ENCODE assay signal across 31 cellular contexts in the genomic region with DNA sequence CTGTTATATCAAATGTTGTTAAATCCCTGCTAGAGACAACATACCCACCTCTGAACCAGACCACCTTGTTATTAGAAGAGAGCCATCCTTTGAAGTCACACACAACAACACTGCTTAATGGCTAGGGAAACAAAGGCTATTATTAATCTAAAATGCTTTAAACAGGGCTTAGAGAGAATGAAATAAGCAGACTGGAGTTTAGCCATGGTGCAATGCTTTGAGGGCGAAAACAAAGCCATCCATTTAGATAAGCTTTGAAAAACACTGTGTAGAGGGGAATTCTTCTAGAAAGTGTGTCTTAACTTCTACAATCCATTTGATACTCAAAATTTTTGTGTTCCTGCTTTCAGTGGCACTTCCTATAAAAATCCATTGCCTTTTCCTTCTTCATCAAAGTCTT.
"Had no signal": no experiment of that assay in that cellular context is flagged by ENCODE, and none has a peak within 500 bp of the region (broad histone marks: within the 10 kb centered on the region; RNA-seq: fewer than 3 reads in every experiment).

No MANE protein-coding gene starts in this region.

- DNase-seq: heart right ventricle; islet precursor cell; left ventricle myocardium inferior; mucosa of descending colon; naive thymus-derived CD4-positive, alpha-beta T cell; nephron progenitor cell; occipital lobe; posterior cingulate gyrus; retina; right cardiac atrium; stimulated activated CD4-positive, alpha-beta T cell treated with anti-CD3 and anti-CD28 coated beads, Interleukin-12 subunit alpha, Interleukin-12 subunit beta, amount 100 ng/mL, for 4 hours; stimulated activated CD4-positive, alpha-beta T cell treated with anti-CD3 and anti-CD28 coated beads, Interleukin-15, amount 100 ng/mL, for 24 hours; stimulated activated CD4-positive, alpha-beta T cell treated with anti-CD3 and anti-CD28 coated beads, Interleukin-2, amount 100 ng/mL, for 24 hours; stimulated activated CD4-positive, alpha-beta T cell treated with anti-CD3 and anti-CD28 coated beads, Interleukin-4, amount 100 ng/mL, for 24 hours; stimulated activated naive CD4-positive, alpha-beta T cell; testis; thyroid gland; transverse colon; upper lobe of left lung had no signal

- H3K4me3 ChIP-seq: heart right ventricle, hepatocyte, left ventricle myocardium inferior, lung, mucosa of descending colon, neural progenitor cell, prostate gland, skin epidermis, testis, thyroid gland, transverse colon, upper lobe of left lung, vagina had no signal

- H3K27ac ChIP-seq: heart right ventricle, hepatocyte, left ventricle myocardium inferior, neural progenitor cell, neutrophil, prostate gland, skin epidermis, testis, transverse colon, upper lobe of left lung, vagina had no signal

- H3K4me1 Mint-ChIP-seq: naive thymus-derived CD4-positive, alpha-beta T cell; nephron progenitor cell; stimulated activated effector memory CD8-positive, alpha-beta T cell treated with anti-CD3 and anti-CD28 coated beads, Interleukin-12 subunit alpha, Interleukin-12 subunit beta, amount 100 ng/mL, for 72 hours had no signal

- H3K36me3 Mint-ChIP-seq: memory B cell; mesothelial cell of epicardium; naive thymus-derived CD4-positive, alpha-beta T cell; neural progenitor cell; stimulated activated effector memory CD8-positive, alpha-beta T cell treated with anti-CD3 and anti-CD28 coated beads, Interleukin-12 subunit alpha, Interleukin-12 subunit beta, amount 100 ng/mL, for 72 hours had no signal

- H3K27ac Mint-ChIP-seq: memory B cell; naive thymus-derived CD4-positive, alpha-beta T cell; neural progenitor cell; stimulated activated effector memory CD8-positive, alpha-beta T cell treated with anti-CD3 and anti-CD28 coated beads, Interleukin-12 subunit alpha, Interleukin-12 subunit beta, amount 100 ng/mL, for 72 hours; stimulated activated naive CD8-positive, alpha-beta T cell treated with anti-CD3 and anti-CD28 coated beads, Interleukin-15, Interleukin-2, amounts not matched to agents 100 ng/mL and 50 ng/mL, for 24 hours had no signal

- H3K36me3 ChIP-seq: heart right ventricle, left ventricle myocardium inferior, neural progenitor cell, neutrophil, prostate gland, thyroid gland, transverse colon, upper lobe of left lung, vagina had no signal

- H3K4me2 ChIP-seq: hepatocyte had no signal

- H3K4me1 ChIP-seq: prostate gland, testis, vagina had no signal

- H2AFZ ChIP-seq: hepatocyte, neural progenitor cell had no signal

- ATAC-seq: heart right ventricle; mucosa of descending colon; naive thymus-derived CD4-positive, alpha-beta T cell; sciatic nerve; stimulated activated effector memory CD8-positive, alpha-beta T cell treated with anti-CD3 and anti-CD28 coated beads, Interleukin-12 subunit alpha, Interleukin-12 subunit beta, amount 100 ng/mL, for 72 hours had no signal

- H3K27me3 ChIP-seq: heart right ventricle, hepatocyte, neural progenitor cell, neutrophil, testis, thyroid gland, transverse colon, upper lobe of left lung, vagina had no signal

- H3K79me2 ChIP-seq: hepatocyte had no signal

- H3K4me3 Mint-ChIP-seq: memory B cell; mesothelial cell of epicardium; naive thymus-derived CD4-positive, alpha-beta T cell; nephron progenitor cell; neural progenitor cell; stimulated activated effector memory CD8-positive, alpha-beta T cell treated with anti-CD3 and anti-CD28 coated beads, Interleukin-12 subunit alpha, Interleukin-12 subunit beta, amount 100 ng/mL, for 72 hours; stimulated activated naive CD8-positive, alpha-beta T cell treated with anti-CD3 and anti-CD28 coated beads, Interleukin-15, Interleukin-2, amounts not matched to agents 100 ng/mL and 50 ng/mL, for 24 hours had no signal

- H3K9me3 Mint-ChIP-seq: memory B cell; naive thymus-derived CD4-positive, alpha-beta T cell; nephron progenitor cell; neural progenitor cell; stimulated activated effector memory CD8-positive, alpha-beta T cell treated with anti-CD3 and anti-CD28 coated beads, Interleukin-12 subunit alpha, Interleukin-12 subunit beta, amount 100 ng/mL, for 72 hours; stimulated activated naive CD8-positive, alpha-beta T cell treated with anti-CD3 and anti-CD28 coated beads, Interleukin-15, Interleukin-2, amounts not matched to agents 100 ng/mL and 50 ng/mL, for 24 hours had no signal

- H3K9ac ChIP-seq: neural progenitor cell had no signal
